Comparison of ENCODE assay signal across 6 cellular contexts in genomic region chr19:49422407-49423277, GRCh38. TPM values are rescaled to one million over a fixed set of nuclear protein-coding genes. Genes with fewer than 3 reads are reported as not detected.
A peak's percentile ranks its signal among the peaks of the same experiment; 100 is the strongest.
DNase-seq lines count a peak whose midpoint lies in the region; ATAC-seq lines count a peak whose summit lies in the region.

No MANE protein-coding gene starts in this region.

- ATAC-seq in HG03354 (IDR thresholded peaks at IDR 0.05; ENCODE audit: poor library complexity, severe bottlenecking, unreplicated experiment) (no peak), HG03378 (IDR thresholded peaks at IDR 0.05; ENCODE audit: unreplicated experiment) (no peak)

- H3K27ac Mint-ChIP-seq in activated CD4-positive, alpha-beta memory T cell treated with anti-CD3 and anti-CD28 coated beads, Interleukin-2, amount 10 ng/mL, durations not matched to agents 7 days and 5 days: peak overlapping the region; percentile 13

- peaks cover 90% of the 10 kb centered on the region for H3K27me3 Mint-ChIP-seq in activated CD4-positive, alpha-beta memory T cell treated with anti-CD3 and anti-CD28 coated beads, Interleukin-2, amount 10 ng/mL, durations not matched to agents 7 days and 5 days

- no peaks in the 10 kb centered on the region for H3K9me3 Mint-ChIP-seq in activated CD4-positive, alpha-beta memory T cell treated with anti-CD3 and anti-CD28 coated beads, Interleukin-2, amount 10 ng/mL, durations not matched to agents 7 days and 5 days

- CTCF ChIA-PET in activated CD4-positive, alpha-beta memory T cell treated with anti-CD3 and anti-CD28 coated beads, Interleukin-2, amount 10 ng/mL, durations not matched to agents 7 days and 5 days (lab: Charles Lee): interaction anchor here (1.0 to 1.8 kb wide), 4 partner anchors 11 to 51 kb away, joined by 3 to 11 read pairs (median 4); no protein-coding TSS in a partner anchor

- H3K4me1 Mint-ChIP-seq in activated CD4-positive, alpha-beta memory T cell treated with anti-CD3 and anti-CD28 coated beads, Interleukin-2, amount 10 ng/mL, durations not matched to agents 7 days and 5 days: peaks cover 44% of the 10 kb centered on the region

- POLR2A ChIA-PET in activated CD4-positive, alpha-beta memory T cell treated with anti-CD3 and anti-CD28 coated beads, Interleukin-2, amount 10 ng/mL, durations not matched to agents 7 days and 5 days (lab: Charles Lee): interaction anchor here (1.0 to 1.8 kb wide), 4 partner anchors 13 to 76 kb away, joined by 3 to 6 read pairs (median 4); partner anchors contain the start of gene SLC17A7

- peak; percentile 78 for DNase-seq in KBM-7
- peak; percentile 81 for DNase-seq in activated CD4-positive, alpha-beta memory T cell treated with anti-CD3 and anti-CD28 coated beads, Interleukin-2, amount 10 ng/mL, durations not matched to agents 7 days and 5 days
- DNase-seq in iPS-NIHi11 (ENCODE audit: low spot score): peak; percentile 55
- DNase-seq in COLO829 (ENCODE audit: low spot score): no peak

- in situ Hi-C loops in KBM-7 (cut with MboI; ENCODE audit: low pct_unique_long_range_greater_than_20kb, low sequenced_read_pairs): no loop called here

- no peaks in the 10 kb centered on the region for H3K36me3 Mint-ChIP-seq in activated CD4-positive, alpha-beta memory T cell treated with anti-CD3 and anti-CD28 coated beads, Interleukin-2, amount 10 ng/mL, durations not matched to agents 7 days and 5 days (ENCODE audit: low read depth)

- peak overlapping the region; percentile 71 for H3K4me3 Mint-ChIP-seq in activated CD4-positive, alpha-beta memory T cell treated with anti-CD3 and anti-CD28 coated beads, Interleukin-2, amount 10 ng/mL, durations not matched to agents 7 days and 5 days

RNA-seq across cellular contexts. Expression of gene PTH2, which starts 0.6 kb away (rescaled TPM):
- total RNA-seq in activated CD4-positive, alpha-beta memory T cell treated with anti-CD3 and anti-CD28 coated beads, Interleukin-2, amount 10 ng/mL, durations not matched to agents 7 days and 5 days: not detected

RNA-seq across cellular contexts. Expression of gene GFY, which starts 2.5 kb away (rescaled TPM):
- not detected for total RNA-seq in activated CD4-positive, alpha-beta memory T cell treated with anti-CD3 and anti-CD28 coated beads, Interleukin-2, amount 10 ng/mL, durations not matched to agents 7 days and 5 days

RNA-seq across cellular contexts. Expression of gene SLC17A7, which starts 18.7 kb away (rescaled TPM):
- under 1 TPM; 0.30 to 0.43 TPM for total RNA-seq in activated CD4-positive, alpha-beta memory T cell treated with anti-CD3 and anti-CD28 coated beads, Interleukin-2, amount 10 ng/mL, durations not matched to agents 7 days and 5 days

RNA-seq across cellular contexts. Expression of gene PIH1D1, which starts 29.0 kb away (rescaled TPM):
- 100 to 1,000 TPM; 168 to 170 TPM for total RNA-seq in activated CD4-positive, alpha-beta memory T cell treated with anti-CD3 and anti-CD28 coated beads, Interleukin-2, amount 10 ng/mL, durations not matched to agents 7 days and 5 days

RNA-seq across cellular contexts. Expression of gene ALDH16A1, which starts 30.4 kb away (rescaled TPM):
- 10 to 100 TPM; 34.1 to 36.6 TPM for total RNA-seq in activated CD4-positive, alpha-beta memory T cell treated with anti-CD3 and anti-CD28 coated beads, Interleukin-2, amount 10 ng/mL, durations not matched to agents 7 days and 5 days
